ENCODE assay signal across 13 cellular contexts in genomic region chr14:93005135-93005813, GRCh38.
DNase-seq lines count a peak whose midpoint lies in the region; ATAC-seq and TF ChIP-seq lines count a peak whose summit lies in the region.
"Had no signal": no experiment of that assay in that cellular context is flagged by ENCODE, and none has a peak within 500 bp of the region (broad histone marks: within the 10 kb centered on the region; RNA-seq: fewer than 3 reads in every experiment).

No MANE protein-coding gene starts in this region.

- H3K27me3 ChIP-seq in liver (ENCODE audit: control insufficient read depth in 4 of 4, insufficient read depth in 4 of 4, low read length in 3 of 4), result no peaks in the 10 kb centered on the region

- no peaks in the 10 kb centered on the region for H3K9me3 ChIP-seq in liver (ENCODE audit: control insufficient read depth in 4 of 4, low read length in 3 of 4)

- no peak overlapping the region for H3K9ac ChIP-seq in liver (ENCODE audit: low read depth in 1 of 2, low read length in 2 of 2)

- WGBS in liver, result 60% methylated on average over 7 of the region's 7 CpGs

- H3K27me3 Mint-ChIP-seq in activated naive CD8-positive, alpha-beta T cell treated with anti-CD3 and anti-CD28 coated beads, Interleukin-2, amount 10 ng/mL, durations not matched to agents 7 days and 5 days, result no peaks in the 10 kb centered on the region
- H3K27me3 Mint-ChIP-seq in activated naive CD8-positive, alpha-beta T cell treated with anti-CD3 and anti-CD28 coated beads for 36 hours, result no peaks in the 10 kb centered on the region
- H3K27me3 Mint-ChIP-seq in brain (peaks cover 3% of the 10 kb centered on the region), type B pancreatic cell (no peaks in the 10 kb centered on the region), progenitor cell of endocrine pancreas (no peaks in the 10 kb centered on the region)

- ATAC-seq in activated naive CD8-positive, alpha-beta T cell treated with anti-CD3 and anti-CD28 coated beads, Interleukin-2, amount 10 ng/mL, durations not matched to agents 7 days and 5 days (ENCODE audit: low read depth), result no peak

- TF ChIP-seq CTCF in brain (conservative IDR thresholded peaks at IDR 0.05), result no peak
- no peak for TF ChIP-seq CTCF in liver (IDR thresholded peaks at IDR 0.05; ENCODE audit: low read depth, low read length, missing input control)
- no peak for TF ChIP-seq CTCF in type B pancreatic cell (conservative IDR thresholded peaks at IDR 0.05)
- no peak for TF ChIP-seq CTCF in progenitor cell of endocrine pancreas (IDR thresholded peaks at IDR 0.05; ENCODE audit: unreplicated experiment)

- no peaks in the 10 kb centered on the region for H3K9me3 Mint-ChIP-seq in activated naive CD8-positive, alpha-beta T cell treated with anti-CD3 and anti-CD28 coated beads, Interleukin-2, amount 10 ng/mL, durations not matched to agents 7 days and 5 days
- H3K9me3 Mint-ChIP-seq in activated naive CD8-positive, alpha-beta T cell treated with anti-CD3 and anti-CD28 coated beads for 36 hours, result no peaks in the 10 kb centered on the region
- no peaks in the 10 kb centered on the region for H3K9me3 Mint-ChIP-seq in brain
- H3K9me3 Mint-ChIP-seq in type B pancreatic cell, result no peaks in the 10 kb centered on the region
- H3K9me3 Mint-ChIP-seq in progenitor cell of endocrine pancreas (ENCODE audit: low read depth), result no peaks in the 10 kb centered on the region
- H3K9me3 Mint-ChIP-seq: mesothelial cell of epicardium had no signal

- no peaks in the 10 kb centered on the region for H3K36me3 Mint-ChIP-seq in activated naive CD8-positive, alpha-beta T cell treated with anti-CD3 and anti-CD28 coated beads, Interleukin-2, amount 10 ng/mL, durations not matched to agents 7 days and 5 days
- H3K36me3 Mint-ChIP-seq in activated naive CD8-positive, alpha-beta T cell treated with anti-CD3 and anti-CD28 coated beads for 36 hours, result no peaks in the 10 kb centered on the region
- no peaks in the 10 kb centered on the region for H3K36me3 Mint-ChIP-seq in brain
- H3K36me3 Mint-ChIP-seq in type B pancreatic cell, result no peaks in the 10 kb centered on the region
- no peaks in the 10 kb centered on the region for H3K36me3 Mint-ChIP-seq in progenitor cell of endocrine pancreas (ENCODE audit: insufficient read depth)
- H3K36me3 Mint-ChIP-seq: mesothelial cell of epicardium had no signal

- H3K27ac ChIP-seq in liver (ENCODE audit: low read depth in 1 of 2, low read length in 2 of 2), result peak overlapping the region; percentile 21 to 63

- POLR2A ChIA-PET in activated naive CD8-positive, alpha-beta T cell treated with anti-CD3 and anti-CD28 coated beads, Interleukin-2, amount 10 ng/mL, durations not matched to agents 7 days and 5 days (lab: Charles Lee), result no interaction called here
- POLR2A ChIA-PET in HEK293T (lab: Yijun Ruan, JAX), result no interaction called here

- no peak overlapping the region for H3K4me3 Mint-ChIP-seq in activated naive CD8-positive, alpha-beta T cell treated with anti-CD3 and anti-CD28 coated beads, Interleukin-2, amount 10 ng/mL, durations not matched to agents 7 days and 5 days
- H3K4me3 Mint-ChIP-seq in activated naive CD8-positive, alpha-beta T cell treated with anti-CD3 and anti-CD28 coated beads for 36 hours, result no peak overlapping the region
- H3K4me3 Mint-ChIP-seq in brain (peak overlapping the region in 1 of 5 experiments; percentile 22), type B pancreatic cell (no peak overlapping the region), progenitor cell of endocrine pancreas (ENCODE audit: low read depth) (no peak overlapping the region)
- H3K4me3 Mint-ChIP-seq: mesothelial cell of epicardium had no signal

- no peak overlapping the region for H3K4me3 ChIP-seq in liver (ENCODE audit: low read depth in 1 of 3, low read length in 3 of 3)

- DNase-seq in activated naive CD8-positive, alpha-beta T cell treated with anti-CD3 and anti-CD28 coated beads, Interleukin-2, amount 10 ng/mL, durations not matched to agents 7 days and 5 days, result no peak
- DNase-seq in activated naive CD8-positive, alpha-beta T cell treated with anti-CD3 and anti-CD28 coated beads for 36 hours, result no peak
- DNase-seq in type B pancreatic cell (ENCODE audit: extremely low spot score, unreplicated experiment) (no peak), RKO (ENCODE audit: low spot score) (no peak), HEK293T (ENCODE audit: extremely low spot score) (no peak), progenitor cell of endocrine pancreas (ENCODE audit: low spot score, unreplicated experiment) (no peak)
- DNase-seq: activated gamma-delta T cell, NCI-H1105, NCI-H526, SW 1271 had no signal

- peaks cover 10% of the 10 kb centered on the region for H3K4me1 Mint-ChIP-seq in activated naive CD8-positive, alpha-beta T cell treated with anti-CD3 and anti-CD28 coated beads, Interleukin-2, amount 10 ng/mL, durations not matched to agents 7 days and 5 days
- peaks cover 10% of the 10 kb centered on the region for H3K4me1 Mint-ChIP-seq in activated naive CD8-positive, alpha-beta T cell treated with anti-CD3 and anti-CD28 coated beads for 36 hours
- H3K4me1 Mint-ChIP-seq in brain (peaks cover 78% of the 10 kb centered on the region), type B pancreatic cell (ENCODE audit: unreplicated experiment) (peaks cover 45% of the 10 kb centered on the region), progenitor cell of endocrine pancreas (ENCODE audit: low read depth) (peaks cover 8% of the 10 kb centered on the region)

- TF ChIP-seq RAD21 in liver (IDR thresholded peaks at IDR 0.05), result no peak

- CTCF ChIA-PET in HEK293T (lab: Yijun Ruan, JAX), result interaction anchor here (0.6 kb wide), 2 partner anchors 54 to 217 kb away, joined by 3 to 4 read pairs; no protein-coding TSS in a partner anchor

- H3K4me1 ChIP-seq in liver (ENCODE audit: control insufficient read depth in 4 of 4, insufficient read depth in 4 of 4, low read length in 3 of 4), result peaks cover 2 to 40% (median 23%) of the 10 kb centered on the region in 4 donors

- H3K27ac Mint-ChIP-seq in activated naive CD8-positive, alpha-beta T cell treated with anti-CD3 and anti-CD28 coated beads, Interleukin-2, amount 10 ng/mL, durations not matched to agents 7 days and 5 days, result peak overlapping the region; percentile 7
- no peak overlapping the region for H3K27ac Mint-ChIP-seq in activated naive CD8-positive, alpha-beta T cell treated with anti-CD3 and anti-CD28 coated beads for 36 hours
- H3K27ac Mint-ChIP-seq in brain (peak overlapping the region; percentile 49 to 93 (median 79)), type B pancreatic cell (peak overlapping the region; percentile 21), progenitor cell of endocrine pancreas (no peak overlapping the region)
- H3K27ac Mint-ChIP-seq: mesothelial cell of epicardium had no signal

- no peaks in the 10 kb centered on the region for H3K36me3 ChIP-seq in liver (ENCODE audit: control insufficient read depth in 4 of 4, insufficient read depth in 3 of 4, low read depth in 1 of 4, low read length in 3 of 4)

TF ChIP-seq in liver, 16 proteins besides CTCF, POLR2A, EP300 and RAD21:
- TF ChIP-seq FOXA2 (IDR thresholded peaks at IDR 0.05) (peak; percentile 25), HNF4G (IDR thresholded peaks at IDR 0.05) (no peak), RXRA (IDR thresholded peaks at IDR 0.05) (peak in 1 of 2 donors; percentile 45), HNF4A (conservative IDR thresholded peaks at IDR 0.05) (peak; percentile 14 to 39), NR2F2 (IDR thresholded peaks at IDR 0.05) (no peak), MAX (IDR thresholded peaks at IDR 0.05) (no peak)

TF ChIP-seq in HEK293T, 16 proteins besides CTCF, POLR2A, EP300 and RAD21:
- TF ChIP-seq SUZ12 (IDR thresholded peaks at IDR 0.05) (no peak), PKNOX1 (IDR thresholded peaks at IDR 0.05) (no peak), ARNT (IDR thresholded peaks at IDR 0.05) (no peak), LEF1 (IDR thresholded peaks at IDR 0.05; ENCODE audit: borderline replicate concordance) (no peak), FOXA1 (IDR thresholded peaks at IDR 0.05) (no peak), ELF4 (IDR thresholded peaks at IDR 0.05) (no peak), HDGF (IDR thresholded peaks at IDR 0.05; ENCODE audit: borderline replicate concordance) (no peak)

Comparison
In these comparisons a context has a peak if more than half of its experiments do, and no peak if none do; other contexts are left out.
1. H3K27ac Mint-ChIP-seq: peak in activated naive CD8-positive, alpha-beta T cell treated with anti-CD3 and anti-CD28 coated beads, Interleukin-2, amount 10 ng/mL, durations not matched to agents 7 days and 5 days (single experiment), brain (5 of 5) and type B pancreatic cell (single experiment); none in activated naive CD8-positive, alpha-beta T cell treated with anti-CD3 and anti-CD28 coated beads for 36 hours (single experiment) and progenitor cell of endocrine pancreas (single experiment).